ENCODE assay signal across 9 cellular contexts in genomic region chr19:29668746-29669609, GRCh38. TPM values are rescaled to one million over a fixed set of nuclear protein-coding genes. Genes with fewer than 3 reads are reported as not detected.
A peak's percentile ranks its signal among the peaks of the same experiment; 100 is the strongest.
DNase-seq lines count a peak whose midpoint lies in the region; ATAC-seq and TF ChIP-seq lines count a peak whose summit lies in the region.
"Had no signal": no experiment of that assay in that cellular context is flagged by ENCODE, and none has a peak within 500 bp of the region (broad histone marks: within the 10 kb centered on the region; RNA-seq: fewer than 3 reads in every experiment).

No MANE protein-coding gene starts in this region.

- peak overlapping the region; percentile 84 for H3K27ac Mint-ChIP-seq in activated naive CD4-positive, alpha-beta T cell treated with anti-CD3 and anti-CD28 coated beads, Interleukin-2, amount 50 U/mL, for 24 hours
- H3K27ac Mint-ChIP-seq in activated CD8-positive, alpha-beta T cell treated with anti-CD3 and anti-CD28 coated beads for 36 hours, result peak overlapping the region; percentile 90

- 80 to 82% methylated on average over 3 to 5 of the region's 13 CpGs for WGBS in gastroesophageal sphincter (ENCODE audit: low coverage in 1 of 2), 2 donors
- 85% methylated on average over 12 to 13 of the region's 13 CpGs for WGBS in upper lobe of left lung, 2 donors

- no peaks in the 10 kb centered on the region for H3K27me3 Mint-ChIP-seq in activated naive CD4-positive, alpha-beta T cell treated with anti-CD3 and anti-CD28 coated beads, Interleukin-2, amount 50 U/mL, for 24 hours
- H3K27me3 Mint-ChIP-seq in activated CD8-positive, alpha-beta T cell treated with anti-CD3 and anti-CD28 coated beads for 36 hours, result no peaks in the 10 kb centered on the region

- H3K27ac ChIP-seq in gastroesophageal sphincter (peak overlapping the region in 3 of 4 donors; percentile 39 to 94 (median 90)), upper lobe of left lung (peak overlapping the region; percentile 4 to 87 (median 72))
- H3K27ac ChIP-seq: neutrophil had no signal

- POLR2A ChIA-PET in activated CD8-positive, alpha-beta T cell treated with anti-CD3 and anti-CD28 coated beads for 36 hours (lab: Charles Lee), result interaction anchor here (0.6 to 5.2 kb wide), 8 partner anchors 10 to 63 kb away, joined by 3 to 59 read pairs (median 6); partner anchors contain the start of genes C19orf12 and POP4

- peaks cover 0 to 93% (median 47%) of the 10 kb centered on the region in 3 donors for H3K4me1 ChIP-seq in gastroesophageal sphincter
- H3K4me1 ChIP-seq in upper lobe of left lung, result peaks cover 50 to 74% (median 64%) of the 10 kb centered on the region in 4 donors

- H3K36me3 Mint-ChIP-seq in activated naive CD4-positive, alpha-beta T cell treated with anti-CD3 and anti-CD28 coated beads, Interleukin-2, amount 50 U/mL, for 24 hours, result peaks cover 3% of the 10 kb centered on the region
- H3K36me3 Mint-ChIP-seq in activated CD8-positive, alpha-beta T cell treated with anti-CD3 and anti-CD28 coated beads for 36 hours (ENCODE audit: low read depth), result peaks cover 69% of the 10 kb centered on the region

- ATAC-seq in activated CD8-positive, alpha-beta T cell treated with anti-CD3 and anti-CD28 coated beads for 36 hours, result no peak
- ATAC-seq in gastroesophageal sphincter (no peak), upper lobe of left lung (ENCODE audit: low FRiP score in 2 of 2) (no peak), HG03460 (IDR thresholded peaks at IDR 0.05; ENCODE audit: unreplicated experiment) (no peak)

- TF ChIP-seq POLR2A in gastroesophageal sphincter (IDR thresholded peaks at IDR 0.05), result no peak
- no peak for TF ChIP-seq POLR2A in upper lobe of left lung (IDR thresholded peaks at IDR 0.05)

- no peak for DNase-seq in activated naive CD4-positive, alpha-beta T cell (lab: John Stamatoyannopoulos, UW)
- peak; percentile 29 for DNase-seq in activated CD8-positive, alpha-beta T cell treated with anti-CD3 and anti-CD28 coated beads for 36 hours
- DNase-seq in upper lobe of left lung (no peak), DMS 273 treated with DMSO at 0.1 percent for 48 hours (lab: John Stamatoyannopoulos, UW) (no peak)
- DNase-seq in activated CD4-positive, CD25-positive, alpha-beta regulatory T cell (lab: John Stamatoyannopoulos, UW), result no peak

- H3K27me3 ChIP-seq in gastroesophageal sphincter, result no peaks in the 10 kb centered on the region
- H3K27me3 ChIP-seq in upper lobe of left lung, result no peaks in the 10 kb centered on the region

- no peaks in the 10 kb centered on the region for H3K9me3 Mint-ChIP-seq in activated naive CD4-positive, alpha-beta T cell treated with anti-CD3 and anti-CD28 coated beads, Interleukin-2, amount 50 U/mL, for 24 hours
- H3K9me3 Mint-ChIP-seq in activated CD8-positive, alpha-beta T cell treated with anti-CD3 and anti-CD28 coated beads for 36 hours, result no peaks in the 10 kb centered on the region

- peaks cover 82% of the 10 kb centered on the region for H3K4me1 Mint-ChIP-seq in activated naive CD4-positive, alpha-beta T cell treated with anti-CD3 and anti-CD28 coated beads, Interleukin-2, amount 50 U/mL, for 24 hours
- peaks cover 73% of the 10 kb centered on the region for H3K4me1 Mint-ChIP-seq in activated CD8-positive, alpha-beta T cell treated with anti-CD3 and anti-CD28 coated beads for 36 hours (ENCODE audit: low read depth)

- CTCF ChIA-PET in activated CD8-positive, alpha-beta T cell treated with anti-CD3 and anti-CD28 coated beads for 36 hours (lab: Charles Lee), result interaction anchor here (0.6 to 5.0 kb wide), 11 partner anchors 9 to 63 kb away, joined by 3 to 66 read pairs (median 6); partner anchors contain the start of genes C19orf12 and POP4

- TF ChIP-seq EP300 in gastroesophageal sphincter (IDR thresholded peaks at IDR 0.05) (no peak), upper lobe of left lung (IDR thresholded peaks at IDR 0.05) (no peak)

- H3K4me3 ChIP-seq in gastroesophageal sphincter (no peak overlapping the region), upper lobe of left lung (no peak overlapping the region)

- intact Hi-C loops in activated CD8-positive, alpha-beta T cell treated with anti-CD3 and anti-CD28 coated beads for 36 hours (cut with micrococcal nuclease), result loop anchor here (5.0 kb wide), 1 partner anchor 47 kb away; no protein-coding TSS in a partner anchor

- peak overlapping the region; percentile 33 for H3K4me3 Mint-ChIP-seq in activated naive CD4-positive, alpha-beta T cell treated with anti-CD3 and anti-CD28 coated beads, Interleukin-2, amount 50 U/mL, for 24 hours
- H3K4me3 Mint-ChIP-seq in activated CD8-positive, alpha-beta T cell treated with anti-CD3 and anti-CD28 coated beads for 36 hours, result peak overlapping the region; percentile 88

- H3K9me3 ChIP-seq in gastroesophageal sphincter (no peaks in the 10 kb centered on the region), upper lobe of left lung (no peaks in the 10 kb centered on the region)
- H3K9me3 ChIP-seq: neutrophil had no signal

- H3K36me3 ChIP-seq in gastroesophageal sphincter (peaks cover 0 to 8% of the 10 kb centered on the region in 2 donors), upper lobe of left lung (peaks cover 0 to 9% (median 2%) of the 10 kb centered on the region in 4 donors)
- H3K36me3 ChIP-seq: neutrophil had no signal

- TF ChIP-seq CTCF in activated CD8-positive, alpha-beta T cell treated with anti-CD3 and anti-CD28 coated beads for 36 hours (IDR thresholded peaks at IDR 0.05), result peak; percentile 28
- peak in 1 of 4 experiments; percentile 19 for TF ChIP-seq CTCF in gastroesophageal sphincter (IDR thresholded peaks at IDR 0.05)
- TF ChIP-seq CTCF in upper lobe of left lung (IDR thresholded peaks at IDR 0.05), result no peak

RNA-seq across cellular contexts. Expression of gene PLEKHF1, which starts 3.7 kb away (rescaled TPM):
- 10 to 100 TPM; 30.4 to 31.7 TPM for total RNA-seq in activated CD8-positive, alpha-beta T cell treated with anti-CD3 and anti-CD28 coated beads for 36 hours
- total RNA-seq in gastroesophageal sphincter (10 to 100 TPM; 28.6 to 49.1 (median 38.8) TPM), upper lobe of left lung (10 to 100 TPM; 10.6 to 21.0 (median 14.2) TPM)

RNA-seq across cellular contexts. Expression of gene C19orf12, which starts 46.1 kb away (rescaled TPM):
- total RNA-seq in activated CD8-positive, alpha-beta T cell treated with anti-CD3 and anti-CD28 coated beads for 36 hours, result 10 to 100 TPM; 33.3 to 36.6 TPM
- total RNA-seq in gastroesophageal sphincter (10 to 100 TPM; 37.6 to 62.1 (median 49.7) TPM), upper lobe of left lung (10 to 100 TPM; 11.4 to 30.4 (median 21.4) TPM)
